In genomic region chr10:118485641-118486040, GRCh38 we compare ENCODE assay signal across 18 cellular contexts.
DNase-seq lines count a peak whose midpoint lies in the region; ATAC-seq, FAIRE-seq and TF ChIP-seq lines count a peak whose summit lies in the region.
"Had no signal": no experiment of that assay in that cellular context is flagged by ENCODE, and none has a peak within 500 bp of the region (broad histone marks: within the 10 kb centered on the region; RNA-seq: fewer than 3 reads in every experiment).

No MANE protein-coding gene starts in this region.

- no peak overlapping the region for H3K27ac ChIP-seq in IMR-90 (ENCODE audit: insufficient read depth, low read length)
- H3K27ac ChIP-seq: KMS-11, SJSA1 had no signal

- H3K9me3 ChIP-seq in IMR-90 (ENCODE audit: control insufficient read depth, insufficient read depth, low read length) = peaks cover 2% of the 10 kb centered on the region; the same call in 1 of the 2 replicates
- no peaks in the 10 kb centered on the region for H3K9me3 ChIP-seq in HAP-1
- H3K9me3 ChIP-seq: SJSA1 had no signal

- H3K4ac ChIP-seq in IMR-90 (ENCODE audit: low read depth, low read length) = no peak overlapping the region

- H2AK9ac ChIP-seq in IMR-90 (replicated peaks; ENCODE audit: low read depth, low read length, poor library complexity) = no peak overlapping the region

- no peaks in the 10 kb centered on the region for H3K4me1 ChIP-seq in IMR-90 (ENCODE audit: control insufficient read depth, insufficient read depth, low read length)
- peaks cover 3% of the 10 kb centered on the region; the same call in 1 of the 2 replicates for H3K4me1 ChIP-seq in HAP-1
- H3K4me1 ChIP-seq: SJSA1 had no signal

- no peak overlapping the region for H3K18ac ChIP-seq in IMR-90 (ENCODE audit: low read depth, low read length)

- dilution Hi-C loops in IMR-90 (cut with HindIII; ENCODE audit: low sequenced_read_pairs, unreplicated experiment) = no loop called here

- no peaks in the 10 kb centered on the region for H3K79me1 ChIP-seq in IMR-90 (ENCODE audit: low read depth in 1 of 2, low read length in 2 of 2)

- peak overlapping the region; percentile 76 for H2BK5ac ChIP-seq in IMR-90 (ENCODE audit: low read depth, low read length, poor library complexity, severe bottlenecking)

- no peak overlapping the region for H4K5ac ChIP-seq in IMR-90 (ENCODE audit: low read depth, low read length)

- H3K23ac ChIP-seq in IMR-90 (ENCODE audit: low read depth, low read length) = no peak overlapping the region

- H3K36me3 ChIP-seq in IMR-90 (ENCODE audit: control insufficient read depth, insufficient read depth, low read length) = no peaks in the 10 kb centered on the region
- H3K36me3 ChIP-seq in HAP-1 (replicated peaks) = no peaks in the 10 kb centered on the region
- H3K36me3 ChIP-seq: SJSA1 had no signal

- H3K27me3 Mint-ChIP-seq in glutamatergic neuron (ENCODE audit: unreplicated experiment) (peaks cover 3% of the 10 kb centered on the region), progenitor cell of endocrine pancreas (peaks cover 11% of the 10 kb centered on the region), T-cell (peaks cover 9 to 10% of the 10 kb centered on the region in 2 donors)

- POLR2A ChIA-PET in IMR-90 (lab: Charles Lee; ENCODE audit: unreplicated experiment) = no interaction called here
- POLR2A ChIA-PET in T-cell (lab: Charles Lee) = no interaction called here

- no peak overlapping the region for H3K56ac ChIP-seq in IMR-90 (ENCODE audit: extremely low read depth, insufficient read depth, low read length)

- no peak overlapping the region for H3K4me2 ChIP-seq in IMR-90 (ENCODE audit: low read depth, low read length)
- H3K4me2 ChIP-seq: GM23338, KMS-11 had no signal

- BruUV-seq in IMR-90 (replicated peaks; lab: Mats Ljungman, UMichigan) = no TSS peak

- no peak overlapping the region for H4K91ac ChIP-seq in IMR-90 (ENCODE audit: insufficient read depth, low read depth, low read length)

- CTCF ChIA-PET in IMR-90 (lab: Yijun Ruan, JAX) = no interaction called here
- CTCF ChIA-PET in T-cell (lab: Charles Lee) = no interaction called here

- H3K14ac ChIP-seq in IMR-90 (replicated peaks; ENCODE audit: low read depth, low read length) = no peak overlapping the region

- H3K36me3 Mint-ChIP-seq in glutamatergic neuron (ENCODE audit: unreplicated experiment) = peaks cover 17% of the 10 kb centered on the region
- H3K36me3 Mint-ChIP-seq in progenitor cell of endocrine pancreas (ENCODE audit: insufficient read depth) = no peaks in the 10 kb centered on the region
- H3K36me3 Mint-ChIP-seq in T-cell = no peaks in the 10 kb centered on the region

- H3K27ac Mint-ChIP-seq in glutamatergic neuron (ENCODE audit: unreplicated experiment) (peak overlapping the region; percentile 23), progenitor cell of endocrine pancreas (peak overlapping the region; percentile 25), T-cell (no peak overlapping the region)
- H3K27ac Mint-ChIP-seq: GM23338 had no signal

- H3K9ac ChIP-seq in IMR-90 (ENCODE audit: low read depth, low read length) = no peak overlapping the region
- H3K9ac ChIP-seq: KMS-11 had no signal

- no peaks in the 10 kb centered on the region for H3K27me3 ChIP-seq in IMR-90 (ENCODE audit: control insufficient read depth, insufficient read depth, low read length)
- H3K27me3 ChIP-seq in HAP-1 (ENCODE audit: low read depth) = no peaks in the 10 kb centered on the region
- H3K27me3 ChIP-seq: SJSA1 had no signal

- DNase-seq in GM12891 (ENCODE audit: insufficient read length, low spot score) (no peak), IMR-90 (no peak), glutamatergic neuron (no peak), progenitor cell of endocrine pancreas (ENCODE audit: low spot score, unreplicated experiment) (no peak), HAP-1 (ENCODE audit: low spot score in 2 of 2) (no peak), T-cell (no peak)
- no peak for DNase-seq in stimulated activated naive CD4-positive, alpha-beta T cell treated with Interleukin-2 at 50 U/mL for 16 hours (lab: John Stamatoyannopoulos, UW)
- DNase-seq: MM.1S, NCI-H2029, NCI-H446 treated with DMSO at 0.1 percent for 48 hours, NCI-H526 treated with DMSO at 0.1 percent for 48 hours, Right ventricle myocardium superior, RPMI8226 had no signal

- H3K4me3 ChIP-seq in IMR-90 (ENCODE audit: insufficient read depth, low read depth, low read length) (no peak overlapping the region), HAP-1 (no peak overlapping the region)
- H3K4me3 ChIP-seq: GM23338, SJSA1 had no signal

- ATAC-seq in IMR-90 (ENCODE audit: low read depth) (no peak), T-cell (replicated peaks in 1 of 4) (no peak)
- ATAC-seq: GM23338, HCT116 had no signal

- peaks cover 3% of the 10 kb centered on the region for H3K4me1 Mint-ChIP-seq in glutamatergic neuron (ENCODE audit: low read depth, unreplicated experiment)
- H3K4me1 Mint-ChIP-seq in progenitor cell of endocrine pancreas (ENCODE audit: low read depth) = no peaks in the 10 kb centered on the region
- H3K4me1 Mint-ChIP-seq in T-cell = no peaks in the 10 kb centered on the region
- H3K4me1 Mint-ChIP-seq: GM23338 had no signal

- TF ChIP-seq POLR2A in GM12891 (IDR thresholded peaks at IDR 0.05; ENCODE audit: low read depth, low read length) = no peak
- TF ChIP-seq POLR2A in IMR-90 (IDR thresholded peaks at IDR 0.05; ENCODE audit: low read depth, low read length) = no peak

- FAIRE-seq in GM12891 (lab: Jason Lieb, UNC) = peak; percentile 73
- FAIRE-seq: D721Med had no signal

- TF ChIP-seq CTCF in IMR-90 (conservative IDR thresholded peaks at IDR 0.05; ENCODE audit: low read depth, low read length) = no peak
- no peak for TF ChIP-seq CTCF in glutamatergic neuron (IDR thresholded peaks at IDR 0.05; ENCODE audit: partially characterized antibody, unreplicated experiment)
- no peak for TF ChIP-seq CTCF in progenitor cell of endocrine pancreas (IDR thresholded peaks at IDR 0.05; ENCODE audit: unreplicated experiment)

- H3K9me1 ChIP-seq in IMR-90 (ENCODE audit: insufficient read depth, low read length) = no peaks in the 10 kb centered on the region

- no peak for TF ChIP-seq RAD21 in IMR-90 (IDR thresholded peaks at IDR 0.05; ENCODE audit: low read length)

- intact Hi-C loops in IMR-90 (cut with micrococcal nuclease) = no loop called here

- H2AFZ ChIP-seq in IMR-90 (replicated peaks; ENCODE audit: low read length, poor library complexity) = no peak overlapping the region
- H2AFZ ChIP-seq: GM23338 had no signal

- whole genome bisulfite sequencing in IMR-90 (ENCODE audit: extremely low coverage in 2 of 2, insufficient read length in 1 of 2), 2 experiments = 89 to 100% methylated on average over 4 to 8 of the region's 8 CpGs

- no peaks in the 10 kb centered on the region for H4K20me1 ChIP-seq in IMR-90 (ENCODE audit: insufficient read depth, low read length)

- H3K9me3 Mint-ChIP-seq in glutamatergic neuron (ENCODE audit: unreplicated experiment) (peaks cover 5% of the 10 kb centered on the region), progenitor cell of endocrine pancreas (ENCODE audit: low read depth) (peaks cover 15% of the 10 kb centered on the region), T-cell (peaks cover 0 to 10% (median 5%) of the 10 kb centered on the region in 3 donors)

- no peak overlapping the region for H2BK120ac ChIP-seq in IMR-90 (ENCODE audit: low read depth, low read length)

- H2BK20ac ChIP-seq in IMR-90 (ENCODE audit: low read depth, low read length) = no peak overlapping the region

- H4K8ac ChIP-seq in IMR-90 (ENCODE audit: low read depth in 2 of 2, low read length in 2 of 2) = no peak overlapping the region

- no peak overlapping the region for H3K4me3 Mint-ChIP-seq in glutamatergic neuron (ENCODE audit: unreplicated experiment)
- H3K4me3 Mint-ChIP-seq in progenitor cell of endocrine pancreas (ENCODE audit: low read depth) = no peak overlapping the region
- H3K4me3 Mint-ChIP-seq in T-cell = no peak overlapping the region
- H3K4me3 Mint-ChIP-seq: GM23338 had no signal

- in situ Hi-C loops in IMR-90 (cut with MboI; ENCODE audit: low sequenced_read_pairs) (no loop called here), HAP-1 (cut with MboI; ENCODE audit: low sequenced_read_pairs) (no loop called here)

- no peak overlapping the region for H2AK5ac ChIP-seq in IMR-90 (ENCODE audit: low read depth, low read length)

- no peak overlapping the region for H2BK15ac ChIP-seq in IMR-90 (ENCODE audit: low read depth, low read length)

TF ChIP-seq in GM12891, 5 proteins besides CTCF, POLR2A, EP300 and RAD21:
- TF ChIP-seq POU2F2 (IDR thresholded peaks at IDR 0.05; ENCODE audit: low read depth, low read length) (no peak), POLR2AphosphoS5 (IDR thresholded peaks at IDR 0.05; ENCODE audit: low read depth, low read length) (no peak), TAF1 (IDR thresholded peaks at IDR 0.05; ENCODE audit: low read depth, low read length) (no peak)

TF ChIP-seq in IMR-90, 13 proteins besides CTCF, POLR2A, EP300 and RAD21 (continues in another document):
- TF ChIP-seq NFE2L2 (IDR thresholded peaks at IDR 0.05; ENCODE audit: low read depth, low read length) (no peak), RFX5 (IDR thresholded peaks at IDR 0.05; ENCODE audit: low read depth, low read length) (no peak), CHD1 (IDR thresholded peaks at IDR 0.05; ENCODE audit: low read depth, low read length) (no peak), USF2 (IDR thresholded peaks at IDR 0.05; ENCODE audit: low read depth, low read length) (no peak), BHLHE40 (IDR thresholded peaks at IDR 0.05; ENCODE audit: low read depth, low read length) (no peak), MAZ (IDR thresholded peaks at IDR 0.05; ENCODE audit: borderline replicate concordance, low read depth, low read length) (no peak), RCOR1 (IDR thresholded peaks at IDR 0.05; ENCODE audit: insufficient replicate concordance, low read length) (no peak), ELK1 (IDR thresholded peaks at IDR 0.05; ENCODE audit: borderline replicate concordance, low read depth, low read length) (no peak), MAFK (IDR thresholded peaks at IDR 0.05; ENCODE audit: low read depth, low read length) (no peak), MXI1 (IDR thresholded peaks at IDR 0.05; ENCODE audit: borderline replicate concordance, low read depth, low read length) (no peak)

Comparison
In these comparisons a context has a peak if more than half of its experiments do, and no peak if none do; other contexts are left out.
1. H3K27ac Mint-ChIP-seq: peak in glutamatergic neuron (single experiment) and progenitor cell of endocrine pancreas (single experiment); none in T-cell (0 of 2).